ENCODE assay signal across 8 cellular contexts in the genomic region with DNA sequence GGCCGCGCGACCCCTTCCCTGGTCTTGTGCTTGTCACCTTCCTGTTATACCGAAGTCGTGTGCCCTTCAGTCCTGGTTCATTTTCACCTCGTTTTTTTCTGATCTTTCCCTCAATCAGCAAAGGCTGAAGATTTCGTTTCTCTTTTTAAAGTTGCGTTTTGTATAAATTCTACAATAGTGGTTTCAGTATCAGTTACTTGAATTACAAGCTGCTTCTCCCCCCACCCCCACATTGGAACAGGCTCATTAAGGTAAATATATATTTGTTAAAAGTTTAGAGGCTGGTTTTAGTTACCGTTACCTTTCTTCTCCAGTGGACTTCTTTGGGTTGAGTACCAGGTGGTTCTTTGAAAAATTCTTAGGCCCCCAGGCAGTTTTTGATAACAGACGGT. TPM values are rescaled to one million over a fixed set of nuclear protein-coding genes. Genes with fewer than 3 reads are reported as not detected.
DNase-seq lines count a peak whose midpoint lies in the region; ATAC-seq and TF ChIP-seq lines count a peak whose summit lies in the region.

No MANE protein-coding gene starts in this region.

- in situ Hi-C loops in astrocyte of the cerebellum (cut with HindIII; ENCODE audit: low sequenced_read_pairs): no loop called here

- H3K27ac Mint-ChIP-seq in CD14-positive monocyte (peak overlapping the region; percentile 91 to 99 (median 96)), mesothelial cell of epicardium (peak overlapping the region; percentile 90)

- TF ChIP-seq CTCF in CD14-positive monocyte (IDR thresholded peaks at IDR 0.05) (no peak), astrocyte of the cerebellum (IDR thresholded peaks at IDR 0.05; ENCODE audit: low read depth, low read length, missing control alignments) (no peak), mesothelial cell of epicardium (IDR thresholded peaks at IDR 0.05; ENCODE audit: unreplicated experiment) (no peak)

- H3K4me3 Mint-ChIP-seq in CD14-positive monocyte (peak overlapping the region; percentile 99), mesothelial cell of epicardium (peak overlapping the region; percentile 86)

- H3K9me3 Mint-ChIP-seq in CD14-positive monocyte: peaks cover 0 to 2% (median 0%) of the 10 kb centered on the region in 7 donors
- peaks cover 6% of the 10 kb centered on the region for H3K9me3 Mint-ChIP-seq in mesothelial cell of epicardium

- peak; percentile 15 for ATAC-seq in HG02870 (IDR thresholded peaks at IDR 0.05; ENCODE audit: unreplicated experiment)
- ATAC-seq in activated CD4-positive, CD25-positive, alpha-beta regulatory T cell treated with anti-CD3 and anti-CD28 coated beads, Interleukin-2, amount 50 U/mL, for 24 hours: no peak

- H3K4me1 Mint-ChIP-seq in CD14-positive monocyte (peaks cover 61% of the 10 kb centered on the region), mesothelial cell of epicardium (peaks cover 14% of the 10 kb centered on the region)

- peaks cover 12 to 24% of the 10 kb centered on the region in 2 donors for H3K36me3 Mint-ChIP-seq in CD14-positive monocyte
- H3K36me3 Mint-ChIP-seq in mesothelial cell of epicardium: peaks cover 8% of the 10 kb centered on the region

- DNase-seq in CD14-positive monocyte (ENCODE audit: low spot score): no peak
- no peak for DNase-seq in astrocyte of the cerebellum (ENCODE audit: low read depth)
- no peak for DNase-seq in mesothelial cell of epicardium (ENCODE audit: low spot score in 2 of 2, unreplicated experiment in 2 of 2)
- DNase-seq in NCI-H345 (lab: John Stamatoyannopoulos, UW): no peak
- no peak for DNase-seq in DMS 273 treated with DMSO at 0.1 percent for 48 hours (lab: John Stamatoyannopoulos, UW)
- no peak for DNase-seq in NCI-H2081 treated with DMSO at 0.1 percent for 48 hours (lab: John Stamatoyannopoulos, UW)

- peak overlapping the region; percentile 89 for H3K4me3 ChIP-seq in astrocyte of the cerebellum (ENCODE audit: low read depth, low read length)

- intact Hi-C loops in CD14-positive monocyte (cut with micrococcal nuclease): loop anchor here (5.0 to 10.0 kb wide), 2 partner anchors 144 to 411 kb away; a partner anchor contains a TSS

- H3K27me3 Mint-ChIP-seq in CD14-positive monocyte (ENCODE audit: low read depth in 3 of 3) (peaks cover 0 to 2% (median 0%) of the 10 kb centered on the region in 3 donors), mesothelial cell of epicardium (ENCODE audit: low read depth) (no peaks in the 10 kb centered on the region)

RNA-seq across cellular contexts. Expression of a gene that starts 0.9 kb away (rescaled TPM):
- polyA plus RNA-seq in CD14-positive monocyte: 100 to 1,000 TPM; 399 to 454 TPM
- total RNA-seq in mesothelial cell of epicardium: 199 TPM in 3 replicates
